ENCODE assay signal across 29 cellular contexts in the genomic region with DNA sequence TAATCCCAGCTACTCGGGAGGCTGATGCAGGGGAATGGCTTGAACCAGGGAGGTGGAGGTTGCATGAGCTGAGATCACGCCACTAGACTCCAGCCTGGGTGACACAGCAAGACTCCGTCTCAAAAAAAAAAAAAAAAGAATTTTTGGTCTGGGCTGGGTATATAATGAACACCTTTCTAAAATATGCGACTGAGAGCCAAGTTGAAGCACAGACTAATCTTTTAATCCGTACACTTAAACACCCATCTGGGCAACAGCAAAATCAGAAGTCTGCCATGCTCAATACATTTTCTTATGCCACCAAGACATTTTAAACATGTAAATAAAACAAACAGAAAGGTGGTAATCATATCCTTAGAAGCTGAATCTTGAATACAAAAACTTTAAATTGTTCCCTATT.
"Had no signal": no experiment of that assay in that cellular context is flagged by ENCODE, and none has a peak within 500 bp of the region (broad histone marks: within the 10 kb centered on the region; RNA-seq: fewer than 3 reads in every experiment).

No MANE protein-coding gene starts in this region.

- DNase-seq: activated CD4-positive, alpha-beta memory T cell treated with anti-CD3 and anti-CD28 coated beads, Interleukin-2, amount 10 ng/mL, durations not matched to agents 7 days and 5 days; activated CD4-positive, alpha-beta T cell treated with anti-CD3 and anti-CD28 coated beads for 1 hour; activated CD4-positive, alpha-beta T cell treated with anti-CD3 and anti-CD28 coated beads for 4 hours; activated CD4-positive, alpha-beta T cell treated with anti-CD3 and anti-CD28 coated beads, Interleukin-2, amount 10 ng/mL, durations not matched to agents 7 days and 5 days; activated CD4-positive, alpha-beta T cell treated with anti-CD3 and anti-CD28 coated beads, Interleukin-2, amount 50 U/mL, for 4 hours; activated CD8-positive, alpha-beta memory T cell treated with anti-CD3 and anti-CD28 coated beads, Interleukin-2, amount 50 U/mL, for 48 hours; activated gamma-delta T cell treated with Interleukin-2 at 50 U/mL for 16 hours; activated naive CD4-positive, alpha-beta T cell treated with anti-CD3 and anti-CD28 coated beads for 36 hours; activated T-cell treated with anti-CD3 and anti-CD28 coated beads for 4 hours; activated T-cell treated with anti-CD3 and anti-CD28 coated beads, Interleukin-2, amount 50 U/mL, for 24 hours; activated T-cell treated with anti-CD3 and anti-CD28 coated beads, Interleukin-2, amount 50 U/mL, for 72 hours; amniotic stem cell; anterior cingulate cortex; body of pancreas; caudate nucleus; cortex of kidney; dermis blood vessel endothelial cell; effector CD4-positive, alpha-beta T cell; effector memory CD8-positive, alpha-beta T cell; foreskin keratinocyte; gastrocnemius medialis; glutamatergic neuron; heart left ventricle; T-helper 2 cell had no signal

- H3K27me3 ChIP-seq: body of pancreas, foreskin keratinocyte, gastrocnemius medialis, heart left ventricle had no signal

- H3K4me1 ChIP-seq: body of pancreas, foreskin keratinocyte, gastrocnemius medialis, heart left ventricle had no signal

- H3K27ac Mint-ChIP-seq: activated CD4-positive, alpha-beta memory T cell treated with anti-CD3 and anti-CD28 coated beads, Interleukin-2, amount 10 ng/mL, durations not matched to agents 7 days and 5 days; activated CD4-positive, alpha-beta T cell treated with anti-CD3 and anti-CD28 coated beads, Interleukin-2, amount 10 ng/mL, durations not matched to agents 7 days and 5 days; activated naive CD4-positive, alpha-beta T cell treated with anti-CD3 and anti-CD28 coated beads for 36 hours; activated naive CD8-positive, alpha-beta T cell; activated T-cell treated with anti-CD3 and anti-CD28 coated beads, Interleukin-2, amount 50 U/mL, for 24 hours; activated T-cell treated with anti-CD3 and anti-CD28 coated beads, Interleukin-2, amount 50 U/mL, for 72 hours; effector memory CD8-positive, alpha-beta T cell; WTC11 had no signal

- H3K36me3 Mint-ChIP-seq: activated naive CD8-positive, alpha-beta T cell had no signal

- H3K9me3 ChIP-seq: body of pancreas, gastrocnemius medialis, heart left ventricle had no signal

- ATAC-seq: activated T-cell treated with anti-CD3 and anti-CD28 coated beads, Interleukin-2, amount 50 U/mL, for 72 hours; body of pancreas; effector memory CD8-positive, alpha-beta T cell; foreskin keratinocyte; gastrocnemius medialis; heart left ventricle; WTC11 had no signal

- FAIRE-seq: colon had no signal

- H3K27ac ChIP-seq: body of pancreas, epithelial cell of prostate, foreskin keratinocyte, gastrocnemius medialis, heart left ventricle, VCaP had no signal

- H3K4me3 ChIP-seq: body of pancreas, gastrocnemius medialis, heart left ventricle had no signal

- H3K9me3 Mint-ChIP-seq: activated CD4-positive, alpha-beta memory T cell treated with anti-CD3 and anti-CD28 coated beads, Interleukin-2, amount 10 ng/mL, durations not matched to agents 7 days and 5 days; activated CD4-positive, alpha-beta T cell treated with anti-CD3 and anti-CD28 coated beads, Interleukin-2, amount 10 ng/mL, durations not matched to agents 7 days and 5 days; activated naive CD4-positive, alpha-beta T cell treated with anti-CD3 and anti-CD28 coated beads for 36 hours; activated T-cell treated with anti-CD3 and anti-CD28 coated beads, Interleukin-2, amount 50 U/mL, for 24 hours; activated T-cell treated with anti-CD3 and anti-CD28 coated beads, Interleukin-2, amount 50 U/mL, for 72 hours; effector memory CD8-positive, alpha-beta T cell; WTC11 had no signal
